In genomic region chr4:41610474-41610873, GRCh38 we compare ENCODE assay signal across 21 cellular contexts.
DNase-seq lines count a peak whose midpoint lies in the region; ATAC-seq, FAIRE-seq and TF ChIP-seq lines count a peak whose summit lies in the region.
"Had no signal": no experiment of that assay in that cellular context is flagged by ENCODE, and none has a peak within 500 bp of the region (broad histone marks: within the 10 kb centered on the region; RNA-seq: fewer than 3 reads in every experiment).

No MANE protein-coding gene starts in this region.

- POLR2A ChIA-PET in A549 (lab: Yijun Ruan, JAX) (no interaction called here), PC-9 (lab: Charles Lee; ENCODE audit: unreplicated experiment) (interaction anchor here (0.6 kb wide), 1 partner anchor 251 kb away, joined by 8 read pairs; no protein-coding TSS in a partner anchor), K562 (lab: Yijun Ruan, JAX) (no interaction called here)

- H3K27ac Mint-ChIP-seq in Calu3 (ENCODE audit: unreplicated experiment), result peak overlapping the region; percentile 42
- H3K27ac Mint-ChIP-seq: CD4-positive, alpha-beta memory T cell; GM23338 had no signal

- in situ Hi-C loops in K562 (cut with MboI), result no loop called here

- 78% methylated on average over 3 of the region's 3 CpGs for WGBS in A549 (ENCODE audit: missing lambda C conversion rate)
- WGBS in K562 (ENCODE audit: insufficient coverage, low coverage, missing lambda C conversion rate), result 0% methylated on average over 3 of the region's 3 CpGs
- WGBS in esophagus muscularis mucosa, result 98% methylated on average over 3 of the region's 3 CpGs

- TF ChIP-seq RAD21 in A549 (conservative IDR thresholded peaks at IDR 0.05 in 1 of 2, IDR thresholded peaks at IDR 0.05 in 1 of 2) (no peak), K562 (CRISPR knock-in tag; conservative IDR thresholded peaks at IDR 0.05 in 1 of 2, IDR thresholded peaks at IDR 0.05 in 1 of 2) (no peak)

- CTCF ChIA-PET in A549 (lab: Yijun Ruan, JAX), result interaction anchor here (1.0 kb wide), 1 partner anchor 12 kb away, joined by 6 read pairs; no protein-coding TSS in a partner anchor
- CTCF ChIA-PET in Calu3 (lab: Charles Lee), result interaction anchor here (1.6 kb wide), 1 partner anchor 11 kb away, joined by 4 read pairs; no protein-coding TSS in a partner anchor
- CTCF ChIA-PET in PC-9 (lab: Charles Lee), result no interaction called here
- CTCF ChIA-PET in K562 (lab: Yijun Ruan, JAX; ENCODE audit: low intra/inter-chr PET ratio), result no interaction called here

- 0 out of 2 replicates have a peak, but pooled peaks cover 4% of the 10 kb centered on the region for H3K79me2 ChIP-seq in PC-9 (ENCODE audit: low read depth)
- H3K79me2 ChIP-seq in K562 (ENCODE audit: control insufficient read depth, insufficient read depth, low read length), result no peaks in the 10 kb centered on the region

- peaks cover 40% of the 10 kb centered on the region for H3K4me1 ChIP-seq in A549
- H3K4me1 ChIP-seq in PC-9 (replicated peaks; ENCODE audit: insufficient read depth), result peaks cover 43% of the 10 kb centered on the region
- no peaks in the 10 kb centered on the region for H3K4me1 ChIP-seq in K562 (replicated peaks in 1 of 2; ENCODE audit: control insufficient read depth in 2 of 2, insufficient read depth in 2 of 2, low read length in 2 of 2)
- H3K4me1 ChIP-seq in esophagus muscularis mucosa, result peaks cover 28 to 31% (median 31%) of the 10 kb centered on the region in 4 donors
- H3K4me1 ChIP-seq: BLaER1 treated with 17β-estradiol and CSF1 and Interleukin-3, amounts not matched to agents 10 nM and 100 nM had no signal

- H3K4me3 ChIP-seq in A549 (no peak overlapping the region), PC-9 (no peak overlapping the region), K562 (no peak overlapping the region), esophagus muscularis mucosa (no peak overlapping the region)
- H3K4me3 ChIP-seq: BLaER1 treated with 17β-estradiol and CSF1 and Interleukin-3, amounts not matched to agents 10 nM and 100 nM; GM12878; GM23338; HAP-1 had no signal

- TF ChIP-seq CTCF in A549 (IDR thresholded peaks at IDR 0.05), result no peak
- no peak for TF ChIP-seq CTCF in Calu3 (IDR thresholded peaks at IDR 0.05; ENCODE audit: unreplicated experiment)
- TF ChIP-seq CTCF in PC-9 (conservative IDR thresholded peaks at IDR 0.05), result no peak
- TF ChIP-seq CTCF in K562 (IDR thresholded peaks at IDR 0.05 in 2 of 3, conservative IDR thresholded peaks at IDR 0.05 in 1 of 3; ENCODE audit: insufficient read depth in 2 of 3, low read depth in 1 of 3, low read length in 3 of 3), result no peak
- TF ChIP-seq CTCF in esophagus muscularis mucosa (IDR thresholded peaks at IDR 0.05), result no peak

- peaks cover 27% of the 10 kb centered on the region for H3K4me1 Mint-ChIP-seq in Calu3 (ENCODE audit: low read depth, unreplicated experiment)
- H3K4me1 Mint-ChIP-seq: CD4-positive, alpha-beta memory T cell had no signal

- H3K27ac ChIP-seq in A549, result peak overlapping the region in 1 of 2 experiments; percentile 57; a peak in 1 of 6 replicates
- H3K27ac ChIP-seq in PC-9, result peak overlapping the region; percentile 82
- H3K27ac ChIP-seq in K562 (ENCODE audit: extremely low read depth, low read depth, low read length), result no peak overlapping the region
- no peak overlapping the region for H3K27ac ChIP-seq in esophagus muscularis mucosa (replicated peaks in 1 of 4)
- H3K27ac ChIP-seq: BLaER1 treated with 17β-estradiol and CSF1 and Interleukin-3, amounts not matched to agents 10 nM and 100 nM had no signal

- H3K4me2 ChIP-seq in A549, result peak overlapping the region; percentile 47; the same call in 1 of the 3 replicates
- peak overlapping the region; percentile 77; the same call in 1 of the 2 replicates for H3K4me2 ChIP-seq in PC-9
- no peak overlapping the region for H3K4me2 ChIP-seq in K562 (ENCODE audit: insufficient read depth, low read length)
- H3K4me2 ChIP-seq: BLaER1 treated with 17β-estradiol and CSF1 and Interleukin-3, amounts not matched to agents 10 nM and 100 nM; GM23338 had no signal

- H3K36me3 ChIP-seq in PC-9 (ENCODE audit: low read depth) (peaks cover 40% of the 10 kb centered on the region), K562 (ENCODE audit: control insufficient read depth, insufficient read depth, low read length) (no peaks in the 10 kb centered on the region), esophagus muscularis mucosa (peaks cover 0 to 32% (median 0%) of the 10 kb centered on the region in 4 donors)
- H3K36me3 ChIP-seq: BLaER1 treated with 17β-estradiol and CSF1 and Interleukin-3, amounts not matched to agents 10 nM and 100 nM had no signal

- H3K4me3 Mint-ChIP-seq in Calu3 (ENCODE audit: low read depth, unreplicated experiment), result no peak overlapping the region
- H3K4me3 Mint-ChIP-seq: CD4-positive, alpha-beta memory T cell; GM23338 had no signal

- no peaks in the 10 kb centered on the region for H3K9me3 Mint-ChIP-seq in Calu3 (ENCODE audit: low read depth, unreplicated experiment)
- H3K9me3 Mint-ChIP-seq: GM23338 had no signal

- peaks cover 8% of the 10 kb centered on the region for H3K36me3 Mint-ChIP-seq in Calu3 (ENCODE audit: insufficient read depth, unreplicated experiment)
- H3K36me3 Mint-ChIP-seq: CD4-positive, alpha-beta memory T cell had no signal

- intact Hi-C loops in Calu3 (cut with micrococcal nuclease; ENCODE audit: unreplicated experiment), result loop anchor here (5.0 kb wide), 2 partner anchors 103 to 248 kb away; no protein-coding TSS in a partner anchor
- intact Hi-C loops in PC-9 (cut with micrococcal nuclease; ENCODE audit: unreplicated experiment), result loop anchor here (5.0 kb wide), 1 partner anchor 248 kb away; no protein-coding TSS in a partner anchor
- intact Hi-C loops in K562 (cut with micrococcal nuclease), result no loop called here
- intact Hi-C loops in esophagus muscularis mucosa (cut with DNase I), result no loop called here

- H3K27me3 Mint-ChIP-seq in Calu3 (ENCODE audit: unreplicated experiment), result no peaks in the 10 kb centered on the region

- H3K9me1 ChIP-seq in K562 (ENCODE audit: control insufficient read depth, insufficient read depth, low read length), result no peaks in the 10 kb centered on the region

- H3K9me3 ChIP-seq in A549 (no peaks in the 10 kb centered on the region), PC-9 (ENCODE audit: insufficient read depth, low read depth) (no peaks in the 10 kb centered on the region), K562 (replicated peaks; ENCODE audit: control insufficient read depth, insufficient read depth, low read depth, low read length) (no peaks in the 10 kb centered on the region), esophagus muscularis mucosa (no peaks in the 10 kb centered on the region)
- H3K9me3 ChIP-seq: BE2C; BLaER1 treated with 17β-estradiol and CSF1 and Interleukin-3, amounts not matched to agents 10 nM and 100 nM; HAP-1 had no signal

- no peak for FAIRE-seq in A549 (lab: Jason Lieb, UNC)
- no peak for FAIRE-seq in K562 (lab: Jason Lieb, UNC)
- FAIRE-seq: A204.1, GM12878 had no signal

- H3K27me3 ChIP-seq in PC-9 (ENCODE audit: insufficient read depth, low read depth) (no peaks in the 10 kb centered on the region), K562 (ENCODE audit: control insufficient read depth in 2 of 2, insufficient read depth in 2 of 2, low read length in 2 of 2) (no peaks in the 10 kb centered on the region; a peak in 2 of 5 replicates), esophagus muscularis mucosa (no peaks in the 10 kb centered on the region)
- H3K27me3 ChIP-seq: BE2C; BLaER1 treated with 17β-estradiol and CSF1 and Interleukin-3, amounts not matched to agents 10 nM and 100 nM had no signal

- H4K20me1 ChIP-seq in PC-9 (ENCODE audit: insufficient read depth) (no peaks in the 10 kb centered on the region), K562 (replicated peaks; ENCODE audit: control insufficient read depth, insufficient read depth, low read length) (no peaks in the 10 kb centered on the region)
- H4K20me1 ChIP-seq: BLaER1 treated with 17β-estradiol and CSF1 and Interleukin-3, amounts not matched to agents 10 nM and 100 nM had no signal

- ATAC-seq in A549 (no peak), K562 (no peak)
- ATAC-seq: GM12878, GM23338 had no signal

- H3K9ac ChIP-seq in K562 (ENCODE audit: insufficient read depth in 1 of 2, low read depth in 2 of 2, low read length in 2 of 2), result no peak overlapping the region
- H3K9ac ChIP-seq: BLaER1 treated with 17β-estradiol and CSF1 and Interleukin-3, amounts not matched to agents 10 nM and 100 nM had no signal

- peaks cover 32% of the 10 kb centered on the region for H3F3A ChIP-seq in PC-9 (ENCODE audit: insufficient read depth, low read depth)

- TF ChIP-seq EP300 in A549 (IDR thresholded peaks at IDR 0.05) (no peak), K562 (IDR thresholded peaks at IDR 0.05; ENCODE audit: low read length) (no peak), esophagus muscularis mucosa (IDR thresholded peaks at IDR 0.05) (no peak)

- no TSS peak for BruUV-seq in Calu3 (replicated peaks; lab: Mats Ljungman, UMichigan)
- BruUV-seq in PC-9 (replicated peaks; lab: Mats Ljungman, UMichigan), result no TSS peak
- no TSS peak for BruUV-seq in K562 (replicated peaks; lab: Mats Ljungman, UMichigan)

- H3K9me2 ChIP-seq in PC-9 (ENCODE audit: insufficient read depth), result no peaks in the 10 kb centered on the region

- no peak for DNase-seq in A549 (ENCODE audit: low read depth in 1 of 2, low spot score in 1 of 2)
- no peak for DNase-seq in Calu3
- DNase-seq in PC-9, result no peak
- DNase-seq in K562 (ENCODE audit: extremely low read depth in 1 of 4, low spot score in 3 of 4), result no peak
- no peak for DNase-seq in DMS79 (lab: John Stamatoyannopoulos, UW)
- DNase-seq in esophagus muscularis mucosa (ENCODE audit: extremely low spot score), result no peak
- DNase-seq in NCI-H774 (lab: John Stamatoyannopoulos, UW), result no peak
- DNase-seq in ecto neural progenitor cell (ENCODE audit: low spot score), result no peak
- DNase-seq: ACHN; AML-193; BE2C; CD4-positive, alpha-beta memory T cell; COR-L47; DMS153; EL; GDM1 had no signal

- TF ChIP-seq POLR2A in A549 (IDR thresholded peaks at IDR 0.05; ENCODE audit: low read length) (no peak), K562 (conservative IDR thresholded peaks at IDR 0.05) (no peak), esophagus muscularis mucosa (IDR thresholded peaks at IDR 0.05; ENCODE audit: low read depth) (no peak)

- H2AFZ ChIP-seq in PC-9 (no peak overlapping the region), K562 (ENCODE audit: low read depth, low read length) (no peak overlapping the region)
- H2AFZ ChIP-seq: GM23338 had no signal

TF ChIP-seq in A549, 52 proteins besides CTCF, POLR2A, EP300 and RAD21 (continues in another document):
- no peak for TF ChIP-seq ZSCAN20 (CRISPR knock-in tag; IDR thresholded peaks at IDR 0.05)

TF ChIP-seq in K562, 482 proteins besides CTCF, POLR2A, EP300 and RAD21:
- TF ChIP-seq RBM25 (IDR thresholded peaks at IDR 0.05; ENCODE audit: low read depth, low read length, severe bottlenecking) (peak; percentile 87), RFX7 (CRISPR knock-in tag; IDR thresholded peaks at IDR 0.05) (no peak), FOXP1 (CRISPR knock-in tag; IDR thresholded peaks at IDR 0.05) (no peak)
TF ChIP-seq in K562: peak in this region for 1.

Comparison
In these comparisons a context has a peak if more than half of its experiments do, and no peak if none do; other contexts are left out.
1. CTCF ChIA-PET loops: an anchor here in A549 (1.0 kb wide) and Calu3 (1.6 kb wide); none called in PC-9 and K562.
2. intact Hi-C loops: an anchor here in Calu3 (5.0 kb wide) and PC-9 (5.0 kb wide); none called in K562 and esophagus muscularis mucosa.